Comparison of ENCODE assay signal across 8 cellular contexts in the genomic region with DNA sequence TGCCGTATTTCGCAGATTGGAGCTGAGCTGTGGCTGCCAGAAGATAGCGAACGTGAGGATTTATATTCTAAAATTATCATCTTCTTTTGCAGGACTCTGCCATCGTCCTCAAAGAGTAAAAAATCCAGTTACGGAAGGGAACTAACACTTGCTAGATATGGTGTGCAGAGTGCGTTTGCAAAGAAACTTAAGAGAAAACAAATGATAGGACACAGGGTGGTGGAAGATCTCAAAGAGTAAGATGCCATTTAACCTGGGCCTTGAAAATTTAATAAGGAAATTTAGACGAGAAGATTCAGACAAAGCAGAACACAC. TPM values are rescaled to one million over a fixed set of nuclear protein-coding genes. Genes with fewer than 3 reads are reported as not detected.
DNase-seq lines count a peak whose midpoint lies in the region; ATAC-seq and TF ChIP-seq lines count a peak whose summit lies in the region.

No MANE protein-coding gene starts in this region.

- H3K4me3 ChIP-seq in LNCaP clone FGC (ENCODE audit: low read depth, low read length) (peak overlapping the region; percentile 99), epithelial cell of esophagus (ENCODE audit: low read length) (peak overlapping the region; percentile 98), psoas muscle (peak overlapping the region; percentile 80)

- H3K36me3 Mint-ChIP-seq in activated naive CD4-positive, alpha-beta T cell treated with anti-CD3 and anti-CD28 coated beads for 36 hours (ENCODE audit: low read depth) = peaks cover 2% of the 10 kb centered on the region
- peaks cover 29% of the 10 kb centered on the region for H3K36me3 Mint-ChIP-seq in activated T-helper 17 cell treated with anti-CD3 and anti-CD28 coated beads, Interleukin-2, amount 50 U/mL, for 72 hours (ENCODE audit: low read depth)
- peaks cover 0 to 4% (median 4%) of the 10 kb centered on the region in 3 donors for H3K36me3 Mint-ChIP-seq in immature natural killer cell
- H3K36me3 Mint-ChIP-seq in activated naive CD8-positive, alpha-beta T cell treated with anti-CD3 and anti-CD28 coated beads for 36 hours = peaks cover 12% of the 10 kb centered on the region

- H3K36me3 ChIP-seq in psoas muscle (ENCODE audit: insufficient read depth in 1 of 2, low read depth in 1 of 2) = peaks cover under 1 to 13% of the 10 kb centered on the region in 2 donors

- no peak for DNase-seq in LNCaP clone FGC (ENCODE audit: low read depth)
- no peak for DNase-seq in epithelial cell of esophagus (ENCODE audit: low read depth)
- DNase-seq in psoas muscle = no peak
- no peak for DNase-seq in activated naive CD4-positive, alpha-beta T cell treated with anti-CD3 and anti-CD28 coated beads for 36 hours
- DNase-seq in immature natural killer cell = no peak
- no peak for DNase-seq in activated naive CD8-positive, alpha-beta T cell treated with anti-CD3 and anti-CD28 coated beads for 36 hours

- 0% methylated on average over 8 of the region's 8 CpGs for WGBS in psoas muscle, 3 donors

- H3K4me1 Mint-ChIP-seq in activated naive CD4-positive, alpha-beta T cell treated with anti-CD3 and anti-CD28 coated beads for 36 hours (ENCODE audit: low read depth) = peaks cover 27% of the 10 kb centered on the region
- peaks cover 20% of the 10 kb centered on the region for H3K4me1 Mint-ChIP-seq in activated T-helper 17 cell treated with anti-CD3 and anti-CD28 coated beads, Interleukin-2, amount 50 U/mL, for 72 hours
- peaks cover 14 to 26% of the 10 kb centered on the region in 2 donors for H3K4me1 Mint-ChIP-seq in immature natural killer cell
- peaks cover 25% of the 10 kb centered on the region for H3K4me1 Mint-ChIP-seq in activated naive CD8-positive, alpha-beta T cell treated with anti-CD3 and anti-CD28 coated beads for 36 hours

- H3K4me1 ChIP-seq in psoas muscle = peaks cover 21% of the 10 kb centered on the region

- no peak overlapping the region for H3K4me3 Mint-ChIP-seq in activated naive CD4-positive, alpha-beta T cell treated with anti-CD3 and anti-CD28 coated beads for 36 hours
- no peak overlapping the region for H3K4me3 Mint-ChIP-seq in activated T-helper 17 cell treated with anti-CD3 and anti-CD28 coated beads, Interleukin-2, amount 50 U/mL, for 72 hours
- no peak overlapping the region for H3K4me3 Mint-ChIP-seq in immature natural killer cell
- H3K4me3 Mint-ChIP-seq in activated naive CD8-positive, alpha-beta T cell treated with anti-CD3 and anti-CD28 coated beads for 36 hours = no peak overlapping the region

- H3K27me3 Mint-ChIP-seq in activated naive CD4-positive, alpha-beta T cell treated with anti-CD3 and anti-CD28 coated beads for 36 hours (ENCODE audit: low read depth) = no peaks in the 10 kb centered on the region
- no peaks in the 10 kb centered on the region for H3K27me3 Mint-ChIP-seq in activated T-helper 17 cell treated with anti-CD3 and anti-CD28 coated beads, Interleukin-2, amount 50 U/mL, for 72 hours
- H3K27me3 Mint-ChIP-seq in immature natural killer cell (ENCODE audit: low read depth in 3 of 3) = no peaks in the 10 kb centered on the region
- no peaks in the 10 kb centered on the region for H3K27me3 Mint-ChIP-seq in activated naive CD8-positive, alpha-beta T cell treated with anti-CD3 and anti-CD28 coated beads for 36 hours

- H3K9me3 Mint-ChIP-seq in activated naive CD4-positive, alpha-beta T cell treated with anti-CD3 and anti-CD28 coated beads for 36 hours = no peaks in the 10 kb centered on the region
- no peaks in the 10 kb centered on the region for H3K9me3 Mint-ChIP-seq in activated T-helper 17 cell treated with anti-CD3 and anti-CD28 coated beads, Interleukin-2, amount 50 U/mL, for 72 hours
- no peaks in the 10 kb centered on the region for H3K9me3 Mint-ChIP-seq in immature natural killer cell
- no peaks in the 10 kb centered on the region for H3K9me3 Mint-ChIP-seq in activated naive CD8-positive, alpha-beta T cell treated with anti-CD3 and anti-CD28 coated beads for 36 hours

- no peak overlapping the region for H3K27ac Mint-ChIP-seq in activated naive CD4-positive, alpha-beta T cell treated with anti-CD3 and anti-CD28 coated beads for 36 hours
- H3K27ac Mint-ChIP-seq in activated T-helper 17 cell treated with anti-CD3 and anti-CD28 coated beads, Interleukin-2, amount 50 U/mL, for 72 hours = no peak overlapping the region
- H3K27ac Mint-ChIP-seq in immature natural killer cell = no peak overlapping the region
- no peak overlapping the region for H3K27ac Mint-ChIP-seq in activated naive CD8-positive, alpha-beta T cell treated with anti-CD3 and anti-CD28 coated beads for 36 hours

- CTCF ChIA-PET in activated naive CD4-positive, alpha-beta T cell treated with anti-CD3 and anti-CD28 coated beads for 36 hours (lab: Charles Lee) = interaction anchor here (0.6 to 6.6 kb wide), 3 partner anchors 11 to 127 kb away, joined by 4 to 70 read pairs (median 4); no protein-coding TSS in a partner anchor

- TF ChIP-seq CTCF in LNCaP clone FGC (IDR thresholded peaks at IDR 0.05; ENCODE audit: control insufficient read depth, extremely low read depth, insufficient read depth) (no peak), epithelial cell of esophagus (IDR thresholded peaks at IDR 0.05; ENCODE audit: insufficient read depth, low read depth, low read length, missing control alignments) (no peak), psoas muscle (IDR thresholded peaks at IDR 0.05) (no peak)

- ATAC-seq in GM18499 (IDR thresholded peaks at IDR 0.05; ENCODE audit: insufficient read depth, unreplicated experiment) = peak; percentile 2
- peak in 1 of 4 donors; percentile 11 for ATAC-seq in psoas muscle
- ATAC-seq in activated T-helper 17 cell treated with anti-CD3 and anti-CD28 coated beads, Interleukin-2, amount 50 U/mL, for 72 hours (replicated peaks) = no peak

- H3K27me3 ChIP-seq in psoas muscle (ENCODE audit: insufficient read depth in 3 of 3, low read length in 2 of 3) = no peaks in the 10 kb centered on the region

- peak overlapping the region; percentile 94 for H3K27ac ChIP-seq in psoas muscle

- H3K9me3 ChIP-seq in psoas muscle = no peaks in the 10 kb centered on the region

- intact Hi-C loops in psoas muscle (cut with DNase I) = loop anchor here (2.0 to 10.0 kb wide), 4 partner anchors 35 to 307 kb away; no protein-coding TSS in a partner anchor
- intact Hi-C loops in activated naive CD4-positive, alpha-beta T cell treated with anti-CD3 and anti-CD28 coated beads for 36 hours (cut with micrococcal nuclease) = loop anchor here (1.0 to 10.0 kb wide), 11 partner anchors 69 to 1124 kb away; a partner anchor contains a TSS

RNA-seq across cellular contexts. Expression of a gene that starts 0.6 kb away (rescaled TPM):
- 10 to 100 TPM; 25.7 to 39.6 (median 32.5) TPM for total RNA-seq in psoas muscle
- 10 to 100 TPM; 30.5 to 45.5 (median 32.9) TPM for polyA plus RNA-seq in psoas muscle
- 10 to 100 TPM; 41.5 to 41.9 TPM for total RNA-seq in activated naive CD4-positive, alpha-beta T cell treated with anti-CD3 and anti-CD28 coated beads for 36 hours
- 10 to 100 TPM; 45.2 to 54.7 TPM for total RNA-seq in activated T-helper 17 cell treated with anti-CD3 and anti-CD28 coated beads, Interleukin-2, amount 50 U/mL, for 72 hours
- 10 to 100 TPM; 21.8 to 47.9 (median 29.2) TPM for polyA plus RNA-seq in immature natural killer cell
- total RNA-seq in activated naive CD8-positive, alpha-beta T cell treated with anti-CD3 and anti-CD28 coated beads for 36 hours = 10 to 100 TPM; 48.1 to 54.5 TPM

RNA-seq across cellular contexts. Expression of a gene that starts 0.8 kb away (rescaled TPM):
- 1 to 10 TPM in 3 of 4 donors, under 1 TPM in 1; 0.79 to 2.0 (median 1.5) TPM for total RNA-seq in psoas muscle
- polyA plus RNA-seq in psoas muscle (1 to 10 TPM in 2 of 3 donors, under 1 TPM in 1; 0.96 to 1.7 (median 1.3) TPM), immature natural killer cell (1 to 10 TPM; 2.0 to 3.7 (median 3.0) TPM)
- 10 to 100 TPM; 40.0 to 43.0 TPM for total RNA-seq in activated naive CD4-positive, alpha-beta T cell treated with anti-CD3 and anti-CD28 coated beads for 36 hours
- total RNA-seq in activated T-helper 17 cell treated with anti-CD3 and anti-CD28 coated beads, Interleukin-2, amount 50 U/mL, for 72 hours = 10 to 100 TPM; 40.4 to 41.9 TPM
- 10 to 100 TPM; 34.4 to 37.3 TPM for total RNA-seq in activated naive CD8-positive, alpha-beta T cell treated with anti-CD3 and anti-CD28 coated beads for 36 hours

Comparison
In these comparisons a context has a peak if more than half of its experiments do, and no peak if none do; other contexts are left out.
1. RNA of a gene that starts 0.8 kb away (total RNA-seq): 40.0 to 43.0 TPM in activated naive CD4-positive, alpha-beta T cell treated with anti-CD3 and anti-CD28 coated beads for 36 hours, 40.4 to 41.9 TPM in activated T-helper 17 cell treated with anti-CD3 and anti-CD28 coated beads, Interleukin-2, amount 50 U/mL, for 72 hours and 34.4 to 37.3 TPM in activated naive CD8-positive, alpha-beta T cell treated with anti-CD3 and anti-CD28 coated beads for 36 hours; 0.79 to 2.0 TPM in psoas muscle; every median in the first group is over 10 times any median in the second.
2. Peak in every context shown above with its lines, with median percentiles within 50 percentile points of each other: H3K4me3 ChIP-seq.